ENCODE assay signal across 11 cellular contexts in the genomic region with DNA sequence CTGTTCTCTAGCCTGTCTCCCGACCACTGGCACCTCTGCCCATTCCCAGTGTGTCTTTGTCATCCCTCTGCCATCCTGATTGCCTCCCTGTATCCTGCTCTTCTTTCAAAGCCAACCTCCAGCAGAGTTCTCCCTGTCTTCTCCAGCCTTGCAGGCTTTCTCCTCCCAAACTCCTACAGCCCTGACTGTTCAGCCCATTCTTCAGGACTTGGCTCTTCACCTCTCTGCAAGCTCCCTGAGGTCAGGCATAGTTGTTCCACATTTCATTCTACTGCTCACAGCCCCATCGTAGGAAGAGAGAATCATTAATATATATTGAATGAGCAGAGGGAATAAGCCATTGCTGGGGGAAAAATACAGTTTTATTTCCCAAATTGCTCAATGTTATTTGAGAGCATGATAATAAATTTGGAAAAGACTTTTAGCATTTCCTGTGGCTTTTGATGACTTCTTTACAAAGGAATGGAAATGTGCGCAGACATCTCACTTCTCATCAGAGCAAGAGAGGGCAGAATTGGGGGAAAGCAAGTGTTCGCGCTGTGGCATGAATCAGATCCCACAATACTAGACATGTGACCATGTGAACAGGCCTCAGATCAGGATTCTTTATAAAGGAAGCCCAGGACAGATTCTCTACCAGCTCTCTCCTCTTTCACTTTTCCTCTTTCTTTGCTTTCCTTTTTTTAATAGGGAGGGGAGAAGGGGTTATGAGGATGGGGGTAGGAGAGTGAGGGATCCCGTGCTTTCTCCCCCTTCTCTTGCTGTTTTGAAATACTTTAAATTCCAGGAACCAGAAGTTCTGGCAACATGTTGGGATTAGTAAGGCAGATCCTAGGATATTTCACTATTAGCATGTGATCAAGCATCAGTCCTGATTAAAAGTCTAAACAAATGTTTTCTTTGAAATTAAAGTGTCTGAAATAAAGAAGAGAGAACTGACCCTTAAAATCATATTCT. TPM values are rescaled to one million over a fixed set of nuclear protein-coding genes. Genes with fewer than 3 reads are reported as not detected.
DNase-seq lines count a peak whose midpoint lies in the region; ATAC-seq, FAIRE-seq and TF ChIP-seq lines count a peak whose summit lies in the region.
"Had no signal": no experiment of that assay in that cellular context is flagged by ENCODE, and none has a peak within 500 bp of the region (broad histone marks: within the 10 kb centered on the region; RNA-seq: fewer than 3 reads in every experiment).

No MANE protein-coding gene starts in this region.

- no peaks in the 10 kb centered on the region for H3K36me3 ChIP-seq in H1 (ENCODE audit: control insufficient read depth in 2 of 4, insufficient read depth in 4 of 4, low read length in 3 of 4)
- no peaks in the 10 kb centered on the region for H3K36me3 ChIP-seq in muscle layer of colon (ENCODE audit: insufficient read depth, low read length)
- no peaks in the 10 kb centered on the region for H3K36me3 ChIP-seq in vagina

- H3K14ac ChIP-seq in H1 (ENCODE audit: insufficient read length) = no peak overlapping the region

- 0 out of 2 replicates have a peak overlapping the region, but pooled peaks have one; percentile 44 for H2BK20ac ChIP-seq in H1 (ENCODE audit: low read length)

- no peaks in the 10 kb centered on the region for H3K79me2 ChIP-seq in H1 (ENCODE audit: control insufficient read depth in 1 of 2, insufficient read depth in 2 of 2, low read length in 2 of 2)

- peak overlapping the region; percentile 30 for H4K91ac ChIP-seq in H1 (replicated peaks; ENCODE audit: insufficient read length, low read length)

- H3K9ac ChIP-seq in H1 (replicated peaks in 1 of 4; ENCODE audit: extremely low read depth in 1 of 4, low read depth in 3 of 4, low read length in 3 of 4) (no peak overlapping the region), muscle layer of colon (ENCODE audit: low read length) (peak overlapping the region; percentile 17)

- H2BK15ac ChIP-seq in H1 (ENCODE audit: low read length) = peak overlapping the region; percentile 65; the same call in 1 of the 2 replicates

- no peak overlapping the region for H2AK5ac ChIP-seq in H1 (ENCODE audit: low read depth, low read length)

- ATAC-seq in GM21381 (IDR thresholded peaks at IDR 0.05; ENCODE audit: unreplicated experiment) (no peak), HG03520 (IDR thresholded peaks at IDR 0.05; ENCODE audit: unreplicated experiment) (no peak)
- ATAC-seq: K562 had no signal

- H3K4me1 ChIP-seq in H1 (replicated peaks in 1 of 4; ENCODE audit: control insufficient read depth in 3 of 4, insufficient read depth in 4 of 4, low read length in 3 of 4) = peaks cover 0 to 14% (median 10%) of the 10 kb centered on the region in 4 experiments; a peak in 6 of 7 replicates
- peaks cover 60% of the 10 kb centered on the region for H3K4me1 ChIP-seq in muscle layer of colon (ENCODE audit: insufficient read depth, low read length)
- peaks cover 99% of the 10 kb centered on the region for H3K4me1 ChIP-seq in vagina

- TF ChIP-seq POLR2A in H1 (IDR thresholded peaks at IDR 0.05; ENCODE audit: control extremely low read depth in 1 of 2, low read depth in 2 of 2, low read length in 2 of 2) (no peak), vagina (IDR thresholded peaks at IDR 0.05) (no peak)

- no peaks in the 10 kb centered on the region for H4K20me1 ChIP-seq in H1 (replicated peaks in 1 of 2; ENCODE audit: control insufficient read depth in 1 of 2, insufficient read depth in 2 of 2, low read length in 2 of 2)

- DNase-seq in DMS53 (lab: John Stamatoyannopoulos, UW) = peak; percentile 34
- DNase-seq in DMS53 treated with DMSO at 0.1 percent for 48 hours (lab: John Stamatoyannopoulos, UW; ENCODE audit: unreplicated experiment) = no peak
- no peak for DNase-seq in H1 (ENCODE audit: low read depth in 1 of 2, low spot score in 2 of 2)
- DNase-seq in vagina (ENCODE audit: extremely low spot score in 2 of 2) = no peak
- DNase-seq in NCI-H345 treated with DMSO at 0.1 percent for 48 hours (lab: John Stamatoyannopoulos, UW; ENCODE audit: unreplicated experiment) = no peak
- DNase-seq: activated CD4-positive, CD25-positive, alpha-beta regulatory T cell had no signal

- POLR2A ChIA-PET in H1 (lab: Charles Lee; ENCODE audit: partially characterized antibody) = interaction anchor here (0.6 to 2.1 kb wide), 2 partner anchors 12 to 553 kb away, joined by 3 to 8 read pairs; no protein-coding TSS in a partner anchor

- H3K79me1 ChIP-seq in H1 (ENCODE audit: low read depth, low read length) = no peaks in the 10 kb centered on the region

- TF ChIP-seq CTCF in H1 (IDR thresholded peaks at IDR 0.05; ENCODE audit: control extremely low read depth in 1 of 3, insufficient read depth in 1 of 3, low read depth in 1 of 3, low read length in 3 of 3) = no peak
- TF ChIP-seq CTCF in vagina (IDR thresholded peaks at IDR 0.05) = no peak

- H3K4ac ChIP-seq in H1 (replicated peaks; ENCODE audit: insufficient read length, low read depth, low read length) = no peak overlapping the region

- no peak for FAIRE-seq in H1 (lab: Jason Lieb, UNC)
- FAIRE-seq: K562 had no signal

- H3K4me3 ChIP-seq in H1 (ENCODE audit: extremely low read depth in 1 of 4, insufficient read depth in 2 of 4, low read depth in 3 of 4, low read length in 4 of 4) = peak overlapping the region in 1 of 4 experiments; percentile 47; a peak in 2 of 8 replicates
- peak overlapping the region; percentile 33 to 44 for H3K4me3 ChIP-seq in muscle layer of colon (ENCODE audit: low read depth in 1 of 2, low read length in 2 of 2)
- peak overlapping the region; percentile 24 to 36 for H3K4me3 ChIP-seq in vagina
- H3K4me3 ChIP-seq: K562 had no signal

- peak overlapping the region; percentile 57 to 61; a peak in 3 of 4 replicates for H3K4me2 ChIP-seq in H1 (ENCODE audit: insufficient read depth in 1 of 2, low read depth in 2 of 2, low read length in 2 of 2)

- CTCF ChIA-PET in H1 (lab: Charles Lee; ENCODE audit: partially characterized antibody) = interaction anchor here (0.9 to 2.3 kb wide), 17 partner anchors 7 to 286 kb away, joined by 3 to 9 read pairs (median 5); no protein-coding TSS in a partner anchor

- H3K27me3 ChIP-seq in H1 (replicated peaks in 1 of 4; ENCODE audit: control insufficient read depth in 3 of 4, extremely low read depth in 1 of 4, insufficient read depth in 3 of 4, low read length in 3 of 4) (no peaks in the 10 kb centered on the region; a peak in 1 of 7 replicates), muscle layer of colon (ENCODE audit: control insufficient read depth in 1 of 2, insufficient read depth in 2 of 2, low read length in 2 of 2) (no peaks in the 10 kb centered on the region), vagina (no peaks in the 10 kb centered on the region)

- H4K8ac ChIP-seq in H1 (ENCODE audit: extremely low read depth, insufficient read depth, low read length) = no peak overlapping the region

- H3K23ac ChIP-seq in H1 (ENCODE audit: insufficient read length) = no peak overlapping the region

- H2BK5ac ChIP-seq in H1 (ENCODE audit: low read depth, low read length) = no peak overlapping the region; the same call in 1 of the 2 replicates

- intact Hi-C loops in vagina (cut with DNase I) = no loop called here

- H4K5ac ChIP-seq in H1 (ENCODE audit: insufficient read length, low read depth, low read length) = no peak overlapping the region

- H2BK12ac ChIP-seq in H1 (ENCODE audit: low read depth, low read length) = peak overlapping the region; percentile 89; the same call in 1 of the 2 replicates

- no peak overlapping the region for H3K18ac ChIP-seq in H1 (ENCODE audit: extremely low read depth, low read length)

- H2BK120ac ChIP-seq in H1 (replicated peaks; ENCODE audit: low read depth, low read length) = no peak overlapping the region

- 62% methylated on average over 5 of the region's 6 CpGs; no CpG with 5 or more reads in 1 of the 2 experiments for WGBS in H1 (ENCODE audit: extremely low coverage in 1 of 2, insufficient coverage in 1 of 2, insufficient read length in 1 of 2, insufficient replicate concordance in 2 of 2, low coverage in 1 of 2, low lambda C conversion rate in 2 of 2, missing lambda C conversion rate in 1 of 2), 2 experiments

- H3K9me3 ChIP-seq in H1 (ENCODE audit: insufficient read depth in 2 of 2, low read depth in 1 of 2, low read length in 1 of 2) = no peaks in the 10 kb centered on the region
- no peaks in the 10 kb centered on the region for H3K9me3 ChIP-seq in muscle layer of colon (ENCODE audit: low read length)
- H3K9me3 ChIP-seq in vagina = no peaks in the 10 kb centered on the region

- H3K23me2 ChIP-seq in H1 (ENCODE audit: low read depth, low read length) = no peaks in the 10 kb centered on the region

- H2AFZ ChIP-seq in H1 (ENCODE audit: low read length) = no peak overlapping the region

- TF ChIP-seq RAD21 in H1 (IDR thresholded peaks at IDR 0.05 in 1 of 2, conservative IDR thresholded peaks at IDR 0.05 in 1 of 2; ENCODE audit: low read depth in 2 of 2, low read length in 2 of 2) = no peak

- TF ChIP-seq EP300 in H1 (IDR thresholded peaks at IDR 0.05; ENCODE audit: borderline replicate concordance in 1 of 2, low read depth in 2 of 2, low read length in 2 of 2) = no peak

- no peak overlapping the region for H3K27ac ChIP-seq in H1 (ENCODE audit: low read depth, low read length)
- peak overlapping the region; percentile 60 for H3K27ac ChIP-seq in muscle layer of colon (ENCODE audit: low read depth, low read length)
- peak overlapping the region; percentile 82 for H3K27ac ChIP-seq in vagina
- H3K27ac ChIP-seq: 22Rv1 had no signal

- no peak overlapping the region for H3K56ac ChIP-seq in H1 (replicated peaks; ENCODE audit: insufficient read length, low read depth, low read length)

TF ChIP-seq in H1, 55 proteins besides CTCF, POLR2A, EP300 and RAD21 (continues in another document):
- no peak for TF ChIP-seq USF2 (IDR thresholded peaks at IDR 0.05; ENCODE audit: low read length)
- TF ChIP-seq TEAD4 (IDR thresholded peaks at IDR 0.05; ENCODE audit: low read depth, low read length) = peak; percentile 29; the same call in 1 of the 2 replicates

RNA-seq across cellular contexts. Expression of gene EPAS1, which starts 37.5 kb away (rescaled TPM):
- 3.7 and 4.9 TPM in 2 replicates for total RNA-seq in H1 (2021; fragmentation: NEBNext Ultra II Directional; extraction: Animal tissue kit (Norgen Biotek cat#: 25700))
- 1.8 and 2.0 TPM in 2 replicates for polyA plus RNA-seq in H1 (2011; rRNA removed)
- polyA plus RNA-seq in H1 (2011; cell fraction: cytosol; rRNA removed) = 0.72 TPM
- 2.0 TPM for polyA plus RNA-seq in H1 (2011; cell fraction: nucleus; rRNA removed)
- polyA plus RNA-seq in H1 (2012, experiment 1 of 2) = 1.5 to 2.6 TPM (median 1.8 TPM) in 4 replicates
- polyA plus RNA-seq in H1 (2012, experiment 2 of 2) = 1.1 TPM
- 2.6 TPM for polyA plus RNA-seq in H1 (2013, experiment 1 of 2)
- 2.6 TPM for polyA plus RNA-seq in H1 (2013, experiment 2 of 2)
- polyA minus RNA-seq in H1 (2011; rRNA and poly(A)+ RNA removed) = 1.7 and 2.5 TPM in 2 replicates
- 16.8 TPM for polyA minus RNA-seq in H1 (2011; cell fraction: cytosol; rRNA and poly(A)+ RNA removed)
- 3.8 TPM for polyA minus RNA-seq in H1 (2011; cell fraction: nucleus; rRNA and poly(A)+ RNA removed)
- total RNA-seq in vagina = 222 TPM

Comparison
In these comparisons a context has a peak if more than half of its experiments do, and no peak if none do; other contexts are left out.
1. RNA of gene EPAS1, which starts 37.5 kb away (total RNA-seq): 222 TPM in vagina (single experiment); 3.7 to 4.9 TPM in H1; every median in the first group is over 10 times any median in the second.